Comparison of ENCODE assay signal across 13 cellular contexts in the genomic region with DNA sequence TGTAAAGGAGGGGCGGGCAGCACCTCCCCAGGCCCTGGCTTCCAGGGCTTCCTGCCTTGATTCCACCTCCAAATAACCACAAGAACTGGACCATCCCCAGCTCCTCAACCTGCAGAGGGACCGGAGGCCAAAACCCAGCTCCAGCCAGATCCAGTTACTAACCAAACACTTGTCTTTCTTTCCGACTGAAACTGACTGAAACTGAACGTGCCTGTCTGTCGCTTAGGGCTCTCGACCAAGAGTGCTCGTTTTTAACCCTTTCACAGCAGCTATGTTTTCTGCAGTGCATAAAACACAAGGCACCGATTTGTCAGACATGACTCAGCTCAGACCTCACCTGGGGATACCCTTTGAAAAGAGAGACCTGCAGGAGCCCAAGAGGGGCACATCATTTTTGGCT.
DNase-seq lines count a peak whose midpoint lies in the region; ATAC-seq and TF ChIP-seq lines count a peak whose summit lies in the region.
"Had no signal": no experiment of that assay in that cellular context is flagged by ENCODE, and none has a peak within 500 bp of the region (broad histone marks: within the 10 kb centered on the region; RNA-seq: fewer than 3 reads in every experiment).

No MANE protein-coding gene starts in this region.

- no peak overlapping the region for H3K4me3 ChIP-seq in gastrocnemius medialis
- no peak overlapping the region for H3K4me3 ChIP-seq in esophagus squamous epithelium
- H3K4me3 ChIP-seq: PC-9 had no signal

- CTCF ChIA-PET in Calu3 (lab: Charles Lee), result interaction anchor here (0.6 to 1.2 kb wide), 2 partner anchors 28 to 86 kb away, joined by 3 read pairs; no protein-coding TSS in a partner anchor

- in situ Hi-C loops in gastrocnemius medialis (cut with MboI; ENCODE audit: low sequenced_read_pairs in 4 of 4), result no loop called here

- WGBS in esophagus squamous epithelium, 2 donors, result 22 to 48% methylated on average over 7 to 8 of the region's 8 CpGs

- BruUV-seq in Calu3 (replicated peaks; lab: Mats Ljungman, UMichigan), result no TSS peak

- no peak for TF ChIP-seq POLR2A in gastrocnemius medialis (IDR thresholded peaks at IDR 0.05)
- no peak for TF ChIP-seq POLR2A in esophagus squamous epithelium (IDR thresholded peaks at IDR 0.05)

- peak; percentile 23 for DNase-seq in Calu3
- DNase-seq in NCI-H146 (lab: John Stamatoyannopoulos, UW), result peak; percentile 52
- DNase-seq in SHP77 treated with DMSO at 0.1 percent for 48 hours (lab: John Stamatoyannopoulos, UW), result peak; percentile 96
- DNase-seq in gastrocnemius medialis, result no peak
- no peak for DNase-seq in esophagus squamous epithelium (lab: John Stamatoyannopoulos, UW)
- DNase-seq: activated CD4-positive, alpha-beta memory T cell treated with anti-CD3 and anti-CD28 coated beads for 36 hours; PC-9; stimulated activated CD8-positive, alpha-beta memory T cell treated with anti-CD3 and anti-CD28 coated beads, Interleukin-4, amount 100 ng/mL, for 48 hours; T-helper 2 cell had no signal

- H3K27me3 ChIP-seq in gastrocnemius medialis, result no peaks in the 10 kb centered on the region
- peaks cover 0 to 35% (median 0%) of the 10 kb centered on the region in 4 donors for H3K27me3 ChIP-seq in esophagus squamous epithelium

- H3K4me1 ChIP-seq in gastrocnemius medialis (peaks cover 39 to 46% of the 10 kb centered on the region in 2 donors), esophagus squamous epithelium (peaks cover 0 to 26% (median 0%) of the 10 kb centered on the region in 3 donors)

- H3K4me1 Mint-ChIP-seq in Calu3 (ENCODE audit: low read depth, unreplicated experiment) (peaks cover 24% of the 10 kb centered on the region), nephron (peaks cover 55% of the 10 kb centered on the region)

- H3K36me3 Mint-ChIP-seq in Calu3 (ENCODE audit: insufficient read depth, unreplicated experiment), result no peaks in the 10 kb centered on the region
- H3K36me3 Mint-ChIP-seq in nephron (ENCODE audit: low read depth), result no peaks in the 10 kb centered on the region
- H3K36me3 Mint-ChIP-seq: activated CD4-positive, alpha-beta memory T cell treated with anti-CD3 and anti-CD28 coated beads for 36 hours; activated naive CD8-positive, alpha-beta T cell had no signal

- H3K36me3 ChIP-seq in gastrocnemius medialis, result no peaks in the 10 kb centered on the region
- H3K36me3 ChIP-seq in esophagus squamous epithelium, result no peaks in the 10 kb centered on the region

- ATAC-seq in HG03469 (IDR thresholded peaks at IDR 0.05; ENCODE audit: unreplicated experiment) (no peak), gastrocnemius medialis (no peak), GM21737 (IDR thresholded peaks at IDR 0.05; ENCODE audit: unreplicated experiment) (no peak)

- peak overlapping the region in 2 of 4 donors; percentile 29 to 52 for H3K27ac ChIP-seq in gastrocnemius medialis
- H3K27ac ChIP-seq in esophagus squamous epithelium, result no peak overlapping the region
- H3K27ac ChIP-seq: PC-9 had no signal

- no peaks in the 10 kb centered on the region for H3K9me3 ChIP-seq in gastrocnemius medialis
- H3K9me3 ChIP-seq in esophagus squamous epithelium, result no peaks in the 10 kb centered on the region

- H3K27ac Mint-ChIP-seq in Calu3 (ENCODE audit: unreplicated experiment), result no peak overlapping the region
- H3K27ac Mint-ChIP-seq in nephron, result peak overlapping the region; percentile 48 to 92 (median 70)
- H3K27ac Mint-ChIP-seq: activated CD4-positive, alpha-beta memory T cell treated with anti-CD3 and anti-CD28 coated beads for 36 hours; activated naive CD8-positive, alpha-beta T cell had no signal

- H3K27me3 Mint-ChIP-seq in Calu3 (ENCODE audit: unreplicated experiment) (no peaks in the 10 kb centered on the region), nephron (ENCODE audit: low read depth) (peaks cover 14% of the 10 kb centered on the region)
- H3K27me3 Mint-ChIP-seq: activated naive CD8-positive, alpha-beta T cell had no signal

- H3K4me3 Mint-ChIP-seq in Calu3 (ENCODE audit: low read depth, unreplicated experiment) (no peak overlapping the region), nephron (no peak overlapping the region)
- H3K4me3 Mint-ChIP-seq: activated CD4-positive, alpha-beta memory T cell treated with anti-CD3 and anti-CD28 coated beads for 36 hours; activated naive CD8-positive, alpha-beta T cell had no signal

- TF ChIP-seq CTCF in Calu3 (IDR thresholded peaks at IDR 0.05; ENCODE audit: unreplicated experiment) (no peak), nephron (IDR thresholded peaks at IDR 0.05; ENCODE audit: unreplicated experiment in 3 of 3) (no peak), gastrocnemius medialis (IDR thresholded peaks at IDR 0.05 in 4 of 5, conservative IDR thresholded peaks at IDR 0.05 in 1 of 5) (no peak), esophagus squamous epithelium (IDR thresholded peaks at IDR 0.05) (no peak)

- H3K9me3 Mint-ChIP-seq in Calu3 (ENCODE audit: low read depth, unreplicated experiment) (no peaks in the 10 kb centered on the region), nephron (no peaks in the 10 kb centered on the region)
- H3K9me3 Mint-ChIP-seq: activated CD4-positive, alpha-beta memory T cell treated with anti-CD3 and anti-CD28 coated beads for 36 hours had no signal

- intact Hi-C loops in Calu3 (cut with micrococcal nuclease; ENCODE audit: unreplicated experiment), result no loop called here
- intact Hi-C loops in gastrocnemius medialis (cut with DNase I; ENCODE audit: low total_unique reads), result no loop called here
- intact Hi-C loops in esophagus squamous epithelium (cut with DNase I), result no loop called here

Comparison
In these comparisons a context has a peak if more than half of its experiments do, and no peak if none do; other contexts are left out.
1. DNase-seq: peak in Calu3 (single experiment), NCI-H146 (single experiment) and SHP77 treated with DMSO at 0.1 percent for 48 hours (single experiment); none in gastrocnemius medialis (0 of 2) and esophagus squamous epithelium (single experiment).